Comparison of ENCODE assay signal across 7 cellular contexts in genomic region chr2:20381457-20381856, GRCh38. TPM values are rescaled to one million over a fixed set of nuclear protein-coding genes. Genes with fewer than 3 reads are reported as not detected.
DNase-seq lines count a peak whose midpoint lies in the region; ATAC-seq and TF ChIP-seq lines count a peak whose summit lies in the region.

No MANE protein-coding gene starts in this region.

- H3K27ac ChIP-seq in VCaP, result peak overlapping the region; percentile 15; the same call in 1 of the 2 replicates
- peak overlapping the region in 1 of 10 donors; percentile 23 for H3K27ac ChIP-seq in heart right ventricle
- peak overlapping the region in 3 of 5 donors; percentile 28 to 47 (median 42) for H3K27ac ChIP-seq in stomach

- TF ChIP-seq CTCF in VCaP (conservative IDR thresholded peaks at IDR 0.05) (no peak), heart right ventricle (IDR thresholded peaks at IDR 0.05) (no peak), stomach (IDR thresholded peaks at IDR 0.05) (no peak)

- H3K27me3 ChIP-seq in heart right ventricle, result no peaks in the 10 kb centered on the region
- H3K27me3 ChIP-seq in stomach, result no peaks in the 10 kb centered on the region

- no peak for TF ChIP-seq EP300 in stomach (IDR thresholded peaks at IDR 0.05)

- H3K4me3 ChIP-seq in heart right ventricle (no peak overlapping the region), stomach (no peak overlapping the region)

- H3K9me3 ChIP-seq in heart right ventricle (no peaks in the 10 kb centered on the region), stomach (no peaks in the 10 kb centered on the region)

- peak; percentile 90 for DNase-seq in NCI-H146 treated with DMSO at 0.1 percent for 48 hours (lab: John Stamatoyannopoulos, UW; ENCODE audit: unreplicated experiment)
- DNase-seq in heart right ventricle, result peak in 1 of 2 donors; percentile 56
- peak; percentile 28 for DNase-seq in stomach
- no peak for DNase-seq in HK-2 (ENCODE audit: unreplicated experiment)

- intact Hi-C loops in heart right ventricle (cut with DNase I), result loop anchor here in 1 of 10 donors (5.0 kb wide), 1 partner anchor 41 kb away; no protein-coding TSS in a partner anchor
- intact Hi-C loops in stomach (cut with DNase I; ENCODE audit: low total_unique reads), result no loop called here

- WGBS in heart right ventricle, 2 donors, result 25 to 41% methylated on average over 2 of the region's 2 CpGs
- WGBS in stomach, 5 donors, result 21 to 53% (median 29%) methylated on average over 2 of the region's 2 CpGs

- H3K4me1 ChIP-seq in heart right ventricle, result peaks cover 3 to 29% (median 16%) of the 10 kb centered on the region in 9 donors
- peaks cover 0 to 42% (median 12%) of the 10 kb centered on the region in 4 donors for H3K4me1 ChIP-seq in stomach

- H3K36me3 ChIP-seq in heart right ventricle (no peaks in the 10 kb centered on the region), stomach (no peaks in the 10 kb centered on the region)

- no peak for TF ChIP-seq POLR2A in stomach (IDR thresholded peaks at IDR 0.05)

- peak in 7 of 8 donors; percentile 31 to 67 (median 46) for ATAC-seq in heart right ventricle
- ATAC-seq in HG03175 (IDR thresholded peaks at IDR 0.05; ENCODE audit: unreplicated experiment), result no peak
- ATAC-seq in GM21526 (IDR thresholded peaks at IDR 0.05; ENCODE audit: low FRiP score, unreplicated experiment), result no peak

RNA-seq across cellular contexts. Expression of gene PUM2, which starts 30.8 kb away (rescaled TPM):
- total RNA-seq in heart right ventricle (10 to 100 TPM; 60.1 to 79.1 (median 69.1) TPM), stomach (100 to 1,000 TPM in 1 of 5 donors, 10 to 100 TPM in 4; 20.9 to 128 (median 54.0) TPM)
- polyA plus RNA-seq in heart right ventricle (10 to 100 TPM; 12.4 to 24.6 TPM), stomach (10 to 100 TPM; 22.2 to 32.7 (median 26.5) TPM)

Comparison
In these comparisons a context has a peak if more than half of its experiments do, and no peak if none do; other contexts are left out.
1. ATAC-seq: peak in heart right ventricle (7 of 8); none in HG03175 (single experiment) and GM21526 (single experiment).